Comparison of ENCODE assay signal across 8 cellular contexts in genomic region chr19:47848871-47849473, GRCh38. TPM values are rescaled to one million over a fixed set of nuclear protein-coding genes. Genes with fewer than 3 reads are reported as not detected.
DNase-seq lines count a peak whose midpoint lies in the region; ATAC-seq, FAIRE-seq and TF ChIP-seq lines count a peak whose summit lies in the region.

No MANE protein-coding gene starts in this region.

- no peaks in the 10 kb centered on the region for H4K20me1 ChIP-seq in SU-DHL-6 (ENCODE audit: low read depth, low read length)

- ATAC-seq in GM18861 (IDR thresholded peaks at IDR 0.05; ENCODE audit: unreplicated experiment): no peak
- ATAC-seq in HG02852 (IDR thresholded peaks at IDR 0.05; ENCODE audit: unreplicated experiment): no peak

- no peak overlapping the region for H3K9ac ChIP-seq in SU-DHL-6 (ENCODE audit: low read length)

- H3K79me2 ChIP-seq in SU-DHL-6 (ENCODE audit: insufficient read depth, low read length): no peaks in the 10 kb centered on the region

- 4 to 6% methylated on average over 22 of the region's 22 CpGs for WGBS in ectodermal cell, 2 experiments

- H2AFZ ChIP-seq in SU-DHL-6 (ENCODE audit: low read depth, low read length, severe bottlenecking): no peak overlapping the region

- DNase-seq in H54 (ENCODE audit: insufficient read length, low spot score) (peak; percentile 21), UCSD-AML1 (lab: John Stamatoyannopoulos, UW; ENCODE audit: unreplicated experiment) (no peak), nucleus accumbens (lab: John Stamatoyannopoulos, UW) (no peak)
- DNase-seq in stimulated activated CD4-positive, alpha-beta T cell treated with anti-CD3 and anti-CD28 coated beads, Interleukin-15, amount 100 ng/mL, for 48 hours (ENCODE audit: low read depth in 2 of 2): peak; percentile 11 to 31

- H3K9me2 ChIP-seq in SU-DHL-6 (replicated peaks; ENCODE audit: insufficient read depth, low read length): no peaks in the 10 kb centered on the region

- H3K36me3 ChIP-seq in SU-DHL-6 (ENCODE audit: low read length) (no peaks in the 10 kb centered on the region), ectodermal cell (ENCODE audit: control insufficient read depth, insufficient read depth, low read length) (no peaks in the 10 kb centered on the region)

- FAIRE-seq in H54 (lab: Jason Lieb, UNC): no peak

- no peak overlapping the region for H3K4me2 ChIP-seq in SU-DHL-6 (ENCODE audit: low read depth, low read length, poor library complexity, severe bottlenecking)

- H3K4me1 ChIP-seq in ectodermal cell (ENCODE audit: control insufficient read depth, insufficient read depth, low read length): peaks cover 5% of the 10 kb centered on the region

- no peak overlapping the region for H3K27ac ChIP-seq in SU-DHL-6 (ENCODE audit: low read depth, low read length)
- peak overlapping the region; percentile 74 for H3K27ac ChIP-seq in ectodermal cell (ENCODE audit: insufficient read depth, low read depth, low read length, poor library complexity, severe bottlenecking)

- H3K4me3 ChIP-seq in SU-DHL-6 (ENCODE audit: insufficient read depth, low read length, poor library complexity, severe bottlenecking): no peak overlapping the region
- H3K4me3 ChIP-seq in ectodermal cell (ENCODE audit: insufficient read depth, low read depth, low read length): no peak overlapping the region

- no peaks in the 10 kb centered on the region for H3K9me3 ChIP-seq in SU-DHL-6 (ENCODE audit: insufficient read depth, low read length)
- no peaks in the 10 kb centered on the region for H3K9me3 ChIP-seq in ectodermal cell (ENCODE audit: control insufficient read depth, low read length)

- no peak for TF ChIP-seq POLR2A in H54 (IDR thresholded peaks at IDR 0.05; ENCODE audit: low read depth, low read length)

- H3F3A ChIP-seq in SU-DHL-6 (ENCODE audit: insufficient read depth): no peaks in the 10 kb centered on the region

- TF ChIP-seq CTCF in SU-DHL-6 (IDR thresholded peaks at IDR 0.05; ENCODE audit: insufficient read depth, low read length, poor library complexity, severe bottlenecking): peak; percentile 11

- H3K27me3 ChIP-seq in SU-DHL-6 (ENCODE audit: low read length) (no peaks in the 10 kb centered on the region), ectodermal cell (ENCODE audit: control insufficient read depth, insufficient read depth, low read length, poor library complexity, severe bottlenecking) (no peaks in the 10 kb centered on the region)

RNA-seq across cellular contexts. Expression of gene TPRX2, which starts 10.1 kb away (rescaled TPM):
- not detected for polyA plus RNA-seq in ectodermal cell (2013, experiment 1 of 4)
- not detected for polyA plus RNA-seq in ectodermal cell (2013, experiment 2 of 4)
- polyA plus RNA-seq in ectodermal cell (2013, experiment 3 of 4): not detected
- not detected for polyA plus RNA-seq in ectodermal cell (2013, experiment 4 of 4)

RNA-seq across cellular contexts. Expression of gene CRX, which starts 27.2 kb away (rescaled TPM):
- 0.61 TPM for polyA plus RNA-seq in ectodermal cell (2013, experiment 1 of 4)
- 0.43 TPM for polyA plus RNA-seq in ectodermal cell (2013, experiment 2 of 4)
- 0.16 TPM for polyA plus RNA-seq in ectodermal cell (2013, experiment 3 of 4)
- 0.24 TPM for polyA plus RNA-seq in ectodermal cell (2013, experiment 4 of 4)

RNA-seq across cellular contexts. Expression of gene SULT2A1, which starts 37.1 kb away (rescaled TPM):
- not detected for polyA plus RNA-seq in ectodermal cell (2013, experiment 1 of 4)
- not detected for polyA plus RNA-seq in ectodermal cell (2013, experiment 2 of 4)
- polyA plus RNA-seq in ectodermal cell (2013, experiment 3 of 4): not detected
- not detected for polyA plus RNA-seq in ectodermal cell (2013, experiment 4 of 4)

RNA-seq across cellular contexts. Expression of gene TPRX1, which starts 44.6 kb away (rescaled TPM):
- not detected for polyA plus RNA-seq in ectodermal cell (2013, experiment 1 of 4)
- polyA plus RNA-seq in ectodermal cell (2013, experiment 2 of 4): not detected
- not detected for polyA plus RNA-seq in ectodermal cell (2013, experiment 3 of 4)
- polyA plus RNA-seq in ectodermal cell (2013, experiment 4 of 4): not detected

Comparison
In these comparisons a context has a peak if more than half of its experiments do, and no peak if none do; other contexts are left out.
1. DNase-seq: peak in H54 (single experiment) and stimulated activated CD4-positive, alpha-beta T cell treated with anti-CD3 and anti-CD28 coated beads, Interleukin-15, amount 100 ng/mL, for 48 hours (2 of 2); none in UCSD-AML1 (single experiment) and nucleus accumbens (0 of 56).